In the genomic region with DNA sequence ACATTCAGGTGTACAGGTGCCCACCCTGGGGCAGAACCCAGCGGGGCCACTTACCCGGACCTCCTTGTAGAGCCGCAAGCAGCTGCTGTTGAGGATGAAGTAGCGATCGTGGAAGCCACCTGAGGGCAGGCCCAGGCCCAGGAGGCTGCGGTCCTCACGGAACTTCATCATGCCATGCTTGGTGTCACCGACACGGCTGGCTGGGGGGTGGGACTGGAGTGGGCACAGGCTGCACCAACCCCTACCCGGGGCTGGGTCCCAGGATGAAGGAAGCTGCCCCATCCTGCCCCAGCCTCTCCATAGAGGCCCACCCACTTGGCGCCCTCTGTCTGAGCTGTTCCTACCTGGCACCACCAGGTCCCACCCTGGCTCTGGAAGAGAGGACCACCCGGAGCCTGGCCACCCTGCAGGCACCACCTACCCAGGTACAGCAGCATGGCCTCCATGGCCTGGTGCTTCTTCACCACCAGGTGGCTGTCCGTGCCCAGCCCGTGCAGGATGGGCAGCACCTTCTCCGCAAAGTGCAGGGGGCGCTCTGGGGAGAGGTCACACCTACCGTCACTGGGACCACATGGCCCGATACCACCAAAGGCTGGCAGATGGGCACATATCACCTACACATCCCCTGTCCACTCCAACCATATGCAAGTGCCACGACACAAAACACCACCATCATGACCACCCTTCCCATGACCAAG, we compare ENCODE assay signal across 32 cellular contexts. TPM values are rescaled to one million over a fixed set of nuclear protein-coding genes. Genes with fewer than 3 reads are reported as not detected.
DNase-seq lines count a peak whose midpoint lies in the region; ATAC-seq, FAIRE-seq and TF ChIP-seq lines count a peak whose summit lies in the region.
"Had no signal": no experiment of that assay in that cellular context is flagged by ENCODE, and none has a peak within 500 bp of the region (broad histone marks: within the 10 kb centered on the region; RNA-seq: fewer than 3 reads in every experiment).

No MANE protein-coding gene starts in this region.

- H3K27me3 ChIP-seq in SK-N-SH (ENCODE audit: insufficient read depth), result no peaks in the 10 kb centered on the region
- H3K27me3 ChIP-seq in H1 (replicated peaks in 1 of 4; ENCODE audit: control insufficient read depth in 3 of 4, extremely low read depth in 1 of 4, insufficient read depth in 3 of 4, low read length in 3 of 4), result no peaks in the 10 kb centered on the region
- H3K27me3 ChIP-seq in adrenal gland, result no peaks in the 10 kb centered on the region
- H3K27me3 ChIP-seq: esophagus squamous epithelium, heart left ventricle, SJSA1 had no signal

- no peak overlapping the region for H2BK15ac ChIP-seq in H1 (ENCODE audit: low read length)

- H3K4me1 Mint-ChIP-seq in activated T-cell treated with anti-CD3 and anti-CD28 coated beads, Interleukin-2, amount 50 U/mL, for 72 hours (ENCODE audit: low read depth), result peaks cover 6% of the 10 kb centered on the region

- no peak overlapping the region for H3K27ac Mint-ChIP-seq in activated T-cell treated with anti-CD3 and anti-CD28 coated beads, Interleukin-2, amount 50 U/mL, for 72 hours
- H3K27ac Mint-ChIP-seq: activated naive CD8-positive, alpha-beta T cell treated with anti-CD3 and anti-CD28 coated beads, Interleukin-2, amount 10 ng/mL, durations not matched to agents 7 days and 5 days; activated T-cell treated with anti-CD3 and anti-CD28 coated beads, Interleukin-2, amount 50 U/mL, for 24 hours; dendritic cell treated with granulocyte-macrophage colony-stimulating factor and Interleukin-4, amounts not matched to agents 40 ng/mL and 50 ng/mL, for 4 days; type B pancreatic cell had no signal

- H3K4me3 ChIP-seq in SK-N-SH (ENCODE audit: low read depth in 2 of 2, low read length in 1 of 2), result no peak overlapping the region
- H3K4me3 ChIP-seq in LNCaP clone FGC (ENCODE audit: low read depth, low read length), result no peak overlapping the region
- H3K4me3 ChIP-seq in H1 (ENCODE audit: extremely low read depth in 1 of 4, insufficient read depth in 2 of 4, low read depth in 3 of 4, low read length in 4 of 4), result no peak overlapping the region
- H3K4me3 ChIP-seq in retinal pigment epithelial cell (ENCODE audit: low read length), result no peak overlapping the region
- H3K4me3 ChIP-seq in adrenal gland, result no peak overlapping the region
- H3K4me3 ChIP-seq: esophagus squamous epithelium, heart left ventricle, prostate gland, SJSA1 had no signal

- ATAC-seq in SK-N-SH treated with all-trans-retinoic acid at 6 μM for 48 hours (no peak), GM19463 (IDR thresholded peaks at IDR 0.05; ENCODE audit: unreplicated experiment) (no peak)
- ATAC-seq in activated T-cell treated with anti-CD3 and anti-CD28 coated beads, Interleukin-2, amount 50 U/mL, for 72 hours (replicated peaks in 1 of 2), result no peak

- H3K9ac ChIP-seq in SK-N-SH (no peak overlapping the region), H1 (replicated peaks in 1 of 4; ENCODE audit: extremely low read depth in 1 of 4, low read depth in 3 of 4, low read length in 3 of 4) (no peak overlapping the region)

- no peaks in the 10 kb centered on the region for H3K23me2 ChIP-seq in H1 (ENCODE audit: low read depth, low read length)

- H3K9me2 ChIP-seq in SK-N-SH, result no peaks in the 10 kb centered on the region

- H3K27me3 Mint-ChIP-seq in activated T-cell treated with anti-CD3 and anti-CD28 coated beads, Interleukin-2, amount 50 U/mL, for 72 hours (ENCODE audit: low read depth), result no peaks in the 10 kb centered on the region
- H3K27me3 Mint-ChIP-seq: activated naive CD8-positive, alpha-beta T cell treated with anti-CD3 and anti-CD28 coated beads, Interleukin-2, amount 10 ng/mL, durations not matched to agents 7 days and 5 days; activated T-cell treated with anti-CD3 and anti-CD28 coated beads, Interleukin-2, amount 50 U/mL, for 24 hours; dendritic cell treated with granulocyte-macrophage colony-stimulating factor and Interleukin-4, amounts not matched to agents 40 ng/mL and 50 ng/mL, for 4 days; IgD-negative memory B cell; type B pancreatic cell had no signal

- no peak for DNase-seq in SK-N-SH
- no peak for DNase-seq in LNCaP clone FGC (ENCODE audit: low read depth)
- DNase-seq in H1 (ENCODE audit: low read depth in 1 of 2, low spot score in 2 of 2), result no peak
- no peak for DNase-seq in retinal pigment epithelial cell (ENCODE audit: low read depth)
- DNase-seq in adrenal gland, result no peak
- DNase-seq in activated T-cell treated with anti-CD3 and anti-CD28 coated beads, Interleukin-2, amount 50 U/mL, for 72 hours, result no peak
- DNase-seq: 8988T; activated CD4-positive, CD25-positive, alpha-beta regulatory T cell; activated gamma-delta T cell; activated naive CD8-positive, alpha-beta T cell treated with anti-CD3 and anti-CD28 coated beads, Interleukin-2, amount 10 ng/mL, durations not matched to agents 7 days and 5 days; activated T-cell treated with anti-CD3 and anti-CD28 coated beads, Interleukin-2, amount 50 U/mL, for 24 hours; central memory CD4-positive, alpha-beta T cell; esophagus squamous epithelium; foreskin melanocyte; heart left ventricle; NCI-H1092; NCI-H1694 treated with DMSO at 0.1 percent for 48 hours; NCI-H446; NCI-H748 treated with DMSO at 0.1 percent for 48 hours; RPMI8226; stimulated activated CD4-positive, alpha-beta T cell treated with anti-CD3 and anti-CD28 coated beads, Interleukin-4, amount 100 ng/mL, for 4 hours; substantia nigra; T-helper 1 cell had no signal

- no peak overlapping the region for H2BK5ac ChIP-seq in H1 (ENCODE audit: low read depth, low read length)

- WGBS in SK-N-SH (ENCODE audit: low lambda C conversion rate), result 100% methylated on average over 7 of the region's 19 CpGs
- 89% methylated on average over 19 of the region's 19 CpGs; no CpG with 5 or more reads in 1 of the 2 experiments for WGBS in H1 (ENCODE audit: extremely low coverage in 1 of 2, insufficient coverage in 1 of 2, insufficient read length in 1 of 2, insufficient replicate concordance in 2 of 2, low coverage in 1 of 2, low lambda C conversion rate in 2 of 2, missing lambda C conversion rate in 1 of 2), 2 experiments
- WGBS in adrenal gland, 4 donors, result 95 to 96% (median 96%) methylated on average over 2 to 19 of the region's 19 CpGs

- no peak overlapping the region for H3K18ac ChIP-seq in H1 (ENCODE audit: extremely low read depth, low read length)

- H2AFZ ChIP-seq in SK-N-SH (ENCODE audit: low read depth) (no peak overlapping the region), H1 (ENCODE audit: low read length) (no peak overlapping the region)

- H4K5ac ChIP-seq in H1 (ENCODE audit: insufficient read length, low read depth, low read length), result no peak overlapping the region

- H2BK12ac ChIP-seq in H1 (ENCODE audit: low read depth, low read length), result no peak overlapping the region

- H3K56ac ChIP-seq in H1 (replicated peaks; ENCODE audit: insufficient read length, low read depth, low read length), result no peak overlapping the region

- POLR2A ChIA-PET in SK-N-SH (lab: Yijun Ruan, JAX), result no interaction called here
- POLR2A ChIA-PET in H1 (lab: Charles Lee; ENCODE audit: partially characterized antibody), result interaction anchor here (0.6 kb wide), 1 partner anchor 450 kb away, joined by 3 read pairs; no protein-coding TSS in a partner anchor

- TF ChIP-seq EP300 in SK-N-SH (IDR thresholded peaks at IDR 0.05; ENCODE audit: borderline replicate concordance in 1 of 2, low read depth in 1 of 2, low read length in 1 of 2), result no peak
- no peak for TF ChIP-seq EP300 in H1 (IDR thresholded peaks at IDR 0.05; ENCODE audit: borderline replicate concordance in 1 of 2, low read depth in 2 of 2, low read length in 2 of 2)

- intact Hi-C loops in adrenal gland (cut with DNase I), result no loop called here

- H3K9me3 ChIP-seq in SK-N-SH (no peaks in the 10 kb centered on the region), H1 (ENCODE audit: insufficient read depth in 2 of 2, low read depth in 1 of 2, low read length in 1 of 2) (no peaks in the 10 kb centered on the region), adrenal gland (replicated peaks in 1 of 3) (no peaks in the 10 kb centered on the region)
- H3K9me3 ChIP-seq: esophagus squamous epithelium, heart left ventricle, prostate gland, SJSA1 had no signal

- H3K4ac ChIP-seq in H1 (replicated peaks; ENCODE audit: insufficient read length, low read depth, low read length), result no peak overlapping the region

- TF ChIP-seq RAD21 in SK-N-SH (IDR thresholded peaks at IDR 0.05; ENCODE audit: low read length), result no peak
- peak; percentile 50 to 61 for TF ChIP-seq RAD21 in H1 (IDR thresholded peaks at IDR 0.05 in 1 of 2, conservative IDR thresholded peaks at IDR 0.05 in 1 of 2; ENCODE audit: low read depth in 2 of 2, low read length in 2 of 2)

- no peak overlapping the region for H2BK120ac ChIP-seq in H1 (replicated peaks; ENCODE audit: low read depth, low read length)

- no peaks in the 10 kb centered on the region for H4K20me1 ChIP-seq in SK-N-SH (ENCODE audit: insufficient read depth)
- H4K20me1 ChIP-seq in H1 (replicated peaks in 1 of 2; ENCODE audit: control insufficient read depth in 1 of 2, insufficient read depth in 2 of 2, low read length in 2 of 2), result peaks cover 5 to 13% of the 10 kb centered on the region in 2 experiments

- no peaks in the 10 kb centered on the region for H3F3A ChIP-seq in SK-N-SH (replicated peaks; ENCODE audit: insufficient read depth)

- H3K79me2 ChIP-seq in SK-N-SH (ENCODE audit: insufficient read depth), result no peaks in the 10 kb centered on the region
- H3K79me2 ChIP-seq in H1 (ENCODE audit: control insufficient read depth in 1 of 2, insufficient read depth in 2 of 2, low read length in 2 of 2), result no peaks in the 10 kb centered on the region

- H3K36me3 ChIP-seq in SK-N-SH (replicated peaks in 1 of 2; ENCODE audit: control insufficient read depth in 1 of 2, insufficient read depth in 2 of 2, low read length in 1 of 2) (peaks cover 4 to 77% of the 10 kb centered on the region in 2 experiments), H1 (ENCODE audit: control insufficient read depth in 2 of 4, insufficient read depth in 4 of 4, low read length in 3 of 4) (peaks cover 6 to 25% (median 16%) of the 10 kb centered on the region in 4 experiments; a peak in 7 of 8 replicates), adrenal gland (replicated peaks in 1 of 2) (peaks cover 0 to 98% of the 10 kb centered on the region in 2 donors)

- H2BK20ac ChIP-seq in H1 (ENCODE audit: low read length), result no peak overlapping the region

- H4K8ac ChIP-seq in H1 (ENCODE audit: extremely low read depth, insufficient read depth, low read length), result no peak overlapping the region

- H3K27ac ChIP-seq in SK-N-SH (ENCODE audit: low read depth in 2 of 2, low read length in 1 of 2) (no peak overlapping the region), H1 (ENCODE audit: low read depth, low read length) (no peak overlapping the region), adrenal gland (no peak overlapping the region)
- H3K27ac ChIP-seq: esophagus squamous epithelium, heart left ventricle, prostate gland, SJSA1 had no signal

- TF ChIP-seq CTCF in SK-N-SH (IDR thresholded peaks at IDR 0.05), result no peak
- 0 out of 2 replicates have a peak, but pooled peaks have one; percentile 3 for TF ChIP-seq CTCF in LNCaP clone FGC (IDR thresholded peaks at IDR 0.05; ENCODE audit: control insufficient read depth, extremely low read depth, insufficient read depth)
- peak; percentile 63 to 96 (median 90) for TF ChIP-seq CTCF in H1 (IDR thresholded peaks at IDR 0.05; ENCODE audit: control extremely low read depth in 1 of 3, insufficient read depth in 1 of 3, low read depth in 1 of 3, low read length in 3 of 3)
- TF ChIP-seq CTCF in retinal pigment epithelial cell (conservative IDR thresholded peaks at IDR 0.05; ENCODE audit: low read depth, low read length), result peak; percentile 13
- no peak for TF ChIP-seq CTCF in adrenal gland (IDR thresholded peaks at IDR 0.05)

- H3K14ac ChIP-seq in H1 (ENCODE audit: insufficient read length), result no peak overlapping the region

- no peak overlapping the region for H3K4me2 ChIP-seq in SK-N-SH
- no peak overlapping the region for H3K4me2 ChIP-seq in H1 (ENCODE audit: insufficient read depth in 1 of 2, low read depth in 2 of 2, low read length in 2 of 2)

- H4K91ac ChIP-seq in H1 (replicated peaks; ENCODE audit: insufficient read length, low read length), result no peak overlapping the region

- H3K36me3 Mint-ChIP-seq in activated T-cell treated with anti-CD3 and anti-CD28 coated beads, Interleukin-2, amount 50 U/mL, for 72 hours (ENCODE audit: insufficient read depth in 2 of 2), result peaks cover 11 to 12% of the 10 kb centered on the region in 2 donors

- H3K9me3 Mint-ChIP-seq in activated T-cell treated with anti-CD3 and anti-CD28 coated beads, Interleukin-2, amount 50 U/mL, for 72 hours, result no peaks in the 10 kb centered on the region
- H3K9me3 Mint-ChIP-seq: activated naive CD8-positive, alpha-beta T cell treated with anti-CD3 and anti-CD28 coated beads, Interleukin-2, amount 10 ng/mL, durations not matched to agents 7 days and 5 days; activated T-cell treated with anti-CD3 and anti-CD28 coated beads, Interleukin-2, amount 50 U/mL, for 24 hours; dendritic cell treated with granulocyte-macrophage colony-stimulating factor and Interleukin-4, amounts not matched to agents 40 ng/mL and 50 ng/mL, for 4 days; IgD-negative memory B cell; type B pancreatic cell had no signal

- H3K4me3 Mint-ChIP-seq in activated T-cell treated with anti-CD3 and anti-CD28 coated beads, Interleukin-2, amount 50 U/mL, for 72 hours, result no peak overlapping the region
- H3K4me3 Mint-ChIP-seq: activated naive CD8-positive, alpha-beta T cell treated with anti-CD3 and anti-CD28 coated beads, Interleukin-2, amount 10 ng/mL, durations not matched to agents 7 days and 5 days; activated T-cell treated with anti-CD3 and anti-CD28 coated beads, Interleukin-2, amount 50 U/mL, for 24 hours; dendritic cell treated with granulocyte-macrophage colony-stimulating factor and Interleukin-4, amounts not matched to agents 40 ng/mL and 50 ng/mL, for 4 days; IgD-negative memory B cell; type B pancreatic cell had no signal

- CTCF ChIA-PET in SK-N-SH (lab: Yijun Ruan, JAX) (interaction anchor here (0.9 to 2.3 kb wide), 3 partner anchors 8 to 11 kb away, joined by 3 to 8 read pairs (median 4); no protein-coding TSS in a partner anchor), H1 (lab: Charles Lee; ENCODE audit: partially characterized antibody) (interaction anchor here (0.6 to 5.1 kb wide), 4 partner anchors 10 to 106 kb away, joined by 3 to 47 read pairs (median 4); a partner anchor contains a TSS)

- no peaks in the 10 kb centered on the region for H3K4me1 ChIP-seq in SK-N-SH (ENCODE audit: control insufficient read depth in 1 of 2, insufficient read depth in 2 of 2, low read depth in 1 of 2, low read length in 1 of 2)
- H3K4me1 ChIP-seq in H1 (replicated peaks in 1 of 4; ENCODE audit: control insufficient read depth in 3 of 4, insufficient read depth in 4 of 4, low read length in 3 of 4), result peaks cover 0 to 8% (median 4%) of the 10 kb centered on the region in 4 experiments; a peak in 3 of 7 replicates
- no peaks in the 10 kb centered on the region for H3K4me1 ChIP-seq in adrenal gland (replicated peaks in 1 of 2)
- H3K4me1 ChIP-seq: prostate gland, SJSA1 had no signal

- no peaks in the 10 kb centered on the region for H3K79me1 ChIP-seq in H1 (ENCODE audit: low read depth, low read length)

- FAIRE-seq in H1 (lab: Jason Lieb, UNC), result no peak
- FAIRE-seq: astrocyte, D721Med had no signal

- no peak overlapping the region for H3K23ac ChIP-seq in H1 (ENCODE audit: insufficient read length)

- H2AK5ac ChIP-seq in H1 (ENCODE audit: low read depth, low read length), result no peak overlapping the region

- TF ChIP-seq POLR2A in H1 (IDR thresholded peaks at IDR 0.05; ENCODE audit: control extremely low read depth in 1 of 2, low read depth in 2 of 2, low read length in 2 of 2) (no peak), adrenal gland (IDR thresholded peaks at IDR 0.05) (no peak)

RNA-seq across cellular contexts. Expression of a gene that starts 19.2 kb away (rescaled TPM):
- polyA plus RNA-seq in SK-N-SH (2012; rRNA removed) (0.32 and 0.43 TPM in 2 replicates), H1 (2011; rRNA removed) (7.1 and 10.0 TPM in 2 replicates), adrenal gland (100 to 1,000 TPM in 1 of 3 donors, 10 to 100 TPM in 2; 70.4 to 106 (median 82.5) TPM)
- polyA plus RNA-seq in SK-N-SH (2012; cell fraction: cytosol; rRNA removed), result 0.15 and 0.60 TPM in 2 replicates
- polyA plus RNA-seq in SK-N-SH (2012; cell fraction: nucleus; rRNA removed), result 0.85 and 1.0 TPM in 2 replicates
- 3.4 and 5.0 TPM in 2 replicates for total RNA-seq in H1 (2021; fragmentation: NEBNext Ultra II Directional; extraction: Animal tissue kit (Norgen Biotek cat#: 25700))
- polyA plus RNA-seq in H1 (2011; cell fraction: cytosol; rRNA removed), result 5.7 TPM
- polyA plus RNA-seq in H1 (2011; cell fraction: nucleus; rRNA removed), result 14.6 TPM
- polyA plus RNA-seq in H1 (2012, experiment 1 of 2), result 1.8 to 6.8 TPM (median 3.9 TPM) in 4 replicates
- polyA plus RNA-seq in H1 (2012, experiment 2 of 2), result 2.9 TPM
- 4.1 TPM for polyA plus RNA-seq in H1 (2013, experiment 1 of 2)
- polyA plus RNA-seq in H1 (2013, experiment 2 of 2), result 4.8 TPM
- polyA minus RNA-seq in H1 (2011; rRNA and poly(A)+ RNA removed), result 5.9 and 10.1 TPM in 2 replicates
- 2.1 TPM for polyA minus RNA-seq in H1 (2011; cell fraction: cytosol; rRNA and poly(A)+ RNA removed)
- polyA minus RNA-seq in H1 (2011; cell fraction: nucleus; rRNA and poly(A)+ RNA removed), result 6.0 TPM
- total RNA-seq in adrenal gland, result 100 to 1,000 TPM in 2 of 8 donors, 10 to 100 TPM in 6; 52.3 to 226 (median 60.8) TPM
- total RNA-seq in activated T-cell treated with anti-CD3 and anti-CD28 coated beads, Interleukin-2, amount 50 U/mL, for 72 hours, result 1 to 10 TPM in 1 of 2 donors, under 1 TPM in 1; 0.77 to 1.7 TPM
- total RNA-seq: SJSA1 had no signal
- polyA plus RNA-seq: IgD-negative memory B cell had no signal

RNA-seq across cellular contexts. Expression of a gene that starts 58.8 kb away (rescaled TPM):
- polyA plus RNA-seq in SK-N-SH (2012; rRNA removed), result 43.4 and 56.6 TPM in 2 replicates
- polyA plus RNA-seq in SK-N-SH (2012; cell fraction: cytosol; rRNA removed), result 21.6 and 37.3 TPM in 2 replicates
- 118 and 136 TPM in 2 replicates for polyA plus RNA-seq in SK-N-SH (2012; cell fraction: nucleus; rRNA removed)
- total RNA-seq in H1 (2021; fragmentation: NEBNext Ultra II Directional; extraction: Animal tissue kit (Norgen Biotek cat#: 25700)), result 59.5 and 61.6 TPM in 2 replicates
- 25.7 and 39.9 TPM in 2 replicates for polyA plus RNA-seq in H1 (2011; rRNA removed)
- 34.5 TPM for polyA plus RNA-seq in H1 (2011; cell fraction: cytosol; rRNA removed)
- 123 TPM for polyA plus RNA-seq in H1 (2011; cell fraction: nucleus; rRNA removed)
- polyA plus RNA-seq in H1 (2012, experiment 1 of 2), result 39.5 to 54.2 TPM (median 51.4 TPM) in 4 replicates
- 53.3 TPM for polyA plus RNA-seq in H1 (2012, experiment 2 of 2)
- polyA plus RNA-seq in H1 (2013, experiment 1 of 2), result 28.7 TPM
- polyA plus RNA-seq in H1 (2013, experiment 2 of 2), result 25.5 TPM
- polyA minus RNA-seq in H1 (2011; rRNA and poly(A)+ RNA removed), result 39.5 and 45.8 TPM in 2 replicates
- 52.5 TPM for polyA minus RNA-seq in H1 (2011; cell fraction: cytosol; rRNA and poly(A)+ RNA removed)
- polyA minus RNA-seq in H1 (2011; cell fraction: nucleus; rRNA and poly(A)+ RNA removed), result 66.4 TPM
- total RNA-seq in adrenal gland, result 100 to 1,000 TPM; 103 to 216 (median 153) TPM
- 100 to 1,000 TPM in 2 of 3 donors, 10 to 100 TPM in 1; 30.0 to 217 (median 150) TPM for polyA plus RNA-seq in adrenal gland
- 10 to 100 TPM; 81.7 to 93.4 TPM for total RNA-seq in activated T-cell treated with anti-CD3 and anti-CD28 coated beads, Interleukin-2, amount 50 U/mL, for 72 hours

Comparison
In these comparisons a context has a peak if more than half of its experiments do, and no peak if none do; other contexts are left out.
1. CTCF ChIP-seq: peak in LNCaP clone FGC (single experiment), H1 (3 of 3) and retinal pigment epithelial cell (single experiment); none in SK-N-SH (single experiment) and adrenal gland (0 of 6).